In genomic region chr17:46191332-46192210, GRCh38 we compare ENCODE assay signal across 8 cellular contexts. TPM values are rescaled to one million over a fixed set of nuclear protein-coding genes. Genes with fewer than 3 reads are reported as not detected.
DNase-seq lines count a peak whose midpoint lies in the region; ATAC-seq lines count a peak whose summit lies in the region.

No MANE protein-coding gene starts in this region.

- H3K4me1 ChIP-seq in effector memory CD4-positive, alpha-beta T cell (ENCODE audit: control insufficient read depth, insufficient read depth, low read length, poor library complexity, severe bottlenecking): peaks cover 43% of the 10 kb centered on the region
- H3K4me1 ChIP-seq in mononuclear cell (ENCODE audit: insufficient read depth, low read length): peaks cover 53% of the 10 kb centered on the region
- H3K4me1 ChIP-seq in urinary bladder (ENCODE audit: insufficient read depth): peaks cover 1% of the 10 kb centered on the region

- peak overlapping the region; percentile 93 for H3K27ac ChIP-seq in effector memory CD4-positive, alpha-beta T cell (ENCODE audit: insufficient read depth, low read length, poor library complexity, severe bottlenecking)
- peak overlapping the region; percentile 88 for H3K27ac ChIP-seq in urinary bladder (ENCODE audit: low read depth)

- H3K36me3 ChIP-seq in effector memory CD4-positive, alpha-beta T cell (ENCODE audit: control insufficient read depth, insufficient read depth, low read length): no peaks in the 10 kb centered on the region
- no peaks in the 10 kb centered on the region for H3K36me3 ChIP-seq in urinary bladder (ENCODE audit: insufficient read depth)

- WGBS in urinary bladder: under 1% methylated on average over 21 of the region's 21 CpGs

- ATAC-seq in HG02571 (IDR thresholded peaks at IDR 0.05; ENCODE audit: unreplicated experiment): no peak

- DNase-seq in SIG-M5 treated with dmso at 0.1 percent for 504 hours (lab: John Stamatoyannopoulos, UW; ENCODE audit: unreplicated experiment) (peak; percentile 88), SIG-M5 (lab: John Stamatoyannopoulos, UW) (no peak), LoVo (ENCODE audit: low spot score) (peak; percentile 58), SW 1271 (lab: John Stamatoyannopoulos, UW) (peak; percentile 41 to 66)
- no peak for DNase-seq in effector memory CD4-positive, alpha-beta T cell

- H3K4me3 ChIP-seq in effector memory CD4-positive, alpha-beta T cell (ENCODE audit: insufficient read depth, low read depth, low read length, poor library complexity, severe bottlenecking): peak overlapping the region; percentile 81
- H3K4me3 ChIP-seq in mononuclear cell (ENCODE audit: low read length) (peak overlapping the region; percentile 88), urinary bladder (ENCODE audit: low read depth, low read length) (peak overlapping the region; percentile 89)

- H3K9me3 ChIP-seq in effector memory CD4-positive, alpha-beta T cell (ENCODE audit: control insufficient read depth, low read length): no peaks in the 10 kb centered on the region
- no peaks in the 10 kb centered on the region for H3K9me3 ChIP-seq in mononuclear cell (ENCODE audit: low read depth, low read length)

- H3K27me3 ChIP-seq in effector memory CD4-positive, alpha-beta T cell (replicated peaks; ENCODE audit: control insufficient read depth, insufficient read depth, low read length, poor library complexity, severe bottlenecking): no peaks in the 10 kb centered on the region
- no peaks in the 10 kb centered on the region for H3K27me3 ChIP-seq in mononuclear cell (ENCODE audit: insufficient read depth, low read length)

RNA-seq across cellular contexts. Expression of gene KANSL1, which starts 1.7 kb away (rescaled TPM):
- total RNA-seq in mononuclear cell: 216 TPM
- total RNA-seq in urinary bladder: 146 TPM
- polyA plus RNA-seq in urinary bladder: 22.4 TPM

Comparison
In these comparisons a context has a peak if more than half of its experiments do, and no peak if none do; other contexts are left out.
1. DNase-seq: peak in SIG-M5 treated with dmso at 0.1 percent for 504 hours (single experiment), LoVo (single experiment) and SW 1271 (2 of 2); none in SIG-M5 (single experiment) and effector memory CD4-positive, alpha-beta T cell (0 of 3).
2. Peak in every context shown above with its lines, with median percentiles within 50 percentile points of each other: H3K4me3 ChIP-seq.